In genomic region chr6:156685823-156686428, GRCh38 we compare ENCODE assay signal across 8 cellular contexts.
A peak's percentile ranks its signal among the peaks of the same experiment; 100 is the strongest.
DNase-seq lines count a peak whose midpoint lies in the region; ATAC-seq, FAIRE-seq and TF ChIP-seq lines count a peak whose summit lies in the region.

No MANE protein-coding gene starts in this region.

- H3K36me3 Mint-ChIP-seq in T-cell: no peaks in the 10 kb centered on the region

- no peaks in the 10 kb centered on the region for H3K36me3 ChIP-seq in small intestine (ENCODE audit: control insufficient read depth in 2 of 2, insufficient read depth in 2 of 2, low read length in 2 of 2)

- no peaks in the 10 kb centered on the region for H3K9me3 ChIP-seq in small intestine (ENCODE audit: control insufficient read depth, low read depth)

- H3K4me1 Mint-ChIP-seq in T-cell: peaks cover 19 to 22% (median 22%) of the 10 kb centered on the region in 3 donors

- peak overlapping the region; percentile 89 to 99 for H3K27ac ChIP-seq in small intestine (ENCODE audit: low read depth in 1 of 2, low read length in 1 of 2)

- DNase-seq in NCI-H1092 treated with DMSO at 0.1 percent for 48 hours (lab: John Stamatoyannopoulos, UW) (peak; percentile 49), NCI-H1092 (lab: John Stamatoyannopoulos, UW) (no peak), T-cell (no peak), fibroblast of villous mesenchyme (ENCODE audit: low read depth) (no peak), small intestine (peak; percentile 5), NCI-H2196 (lab: John Stamatoyannopoulos, UW; ENCODE audit: unreplicated experiment) (no peak)
- DNase-seq in effector CD4-positive, alpha-beta T cell: no peak

- H3K9me3 Mint-ChIP-seq in T-cell: no peaks in the 10 kb centered on the region

- H3K27me3 Mint-ChIP-seq in T-cell: no peaks in the 10 kb centered on the region

- CTCF ChIA-PET in T-cell (lab: Charles Lee): interaction anchor here (0.6 to 1.9 kb wide), 5 partner anchors 8 to 1770 kb away, joined by 3 to 7 read pairs (median 3); partner anchors contain the start of gene ARID1B (in 1 of the 2)

- TF ChIP-seq CTCF in fibroblast of villous mesenchyme (IDR thresholded peaks at IDR 0.05; ENCODE audit: insufficient read depth, low read depth, low read length): no peak

- POLR2A ChIA-PET in T-cell (lab: Charles Lee): interaction anchor here (0.5 to 0.6 kb wide), 2 partner anchors 82 to 257 kb away, joined by 5 to 8 read pairs; no protein-coding TSS in a partner anchor

- H3K4me3 Mint-ChIP-seq in T-cell: peak overlapping the region; percentile 85 to 91 (median 90)

- no peaks in the 10 kb centered on the region for H3K4me1 ChIP-seq in small intestine (ENCODE audit: control insufficient read depth in 2 of 2, insufficient read depth in 1 of 2, low read depth in 1 of 2, low read length in 1 of 2)

- ATAC-seq in T-cell (replicated peaks in 1 of 4): no peak
- ATAC-seq in GM19467 (IDR thresholded peaks at IDR 0.05; ENCODE audit: unreplicated experiment): no peak

- FAIRE-seq in small intestine (lab: Jason Lieb, UNC): no peak

- H3K27me3 ChIP-seq in small intestine (ENCODE audit: control insufficient read depth in 2 of 2, insufficient read depth in 2 of 2, low read length in 2 of 2): peaks cover 0 to 2% of the 10 kb centered on the region in 2 donors

- peak overlapping the region; percentile 90 to 92 for H3K27ac Mint-ChIP-seq in T-cell

- peak overlapping the region; percentile 78 for H3K4me3 ChIP-seq in fibroblast of villous mesenchyme (ENCODE audit: low read depth, low read length)
- peak overlapping the region in 1 of 2 donors; percentile 80 for H3K4me3 ChIP-seq in small intestine (ENCODE audit: low read depth in 1 of 2, low read length in 2 of 2)

- WGBS in small intestine, 3 donors: 1 to 9% (median 8%) methylated on average over 8 of the region's 8 CpGs

Comparison
In these comparisons a context has a peak if more than half of its experiments do, and no peak if none do; other contexts are left out.
1. DNase-seq: peak in NCI-H1092 treated with DMSO at 0.1 percent for 48 hours (single experiment) and small intestine (single experiment); none in NCI-H1092 (single experiment), T-cell (0 of 34), fibroblast of villous mesenchyme (single experiment), NCI-H2196 (single experiment) and effector CD4-positive, alpha-beta T cell (single experiment).